ENCODE assay signal across 10 cellular contexts in genomic region chr2:10083692-10084566, GRCh38. TPM values are rescaled to one million over a fixed set of nuclear protein-coding genes. Genes with fewer than 3 reads are reported as not detected.
DNase-seq lines count a peak whose midpoint lies in the region; ATAC-seq and TF ChIP-seq lines count a peak whose summit lies in the region.
"Had no signal": no experiment of that assay in that cellular context is flagged by ENCODE, and none has a peak within 500 bp of the region (broad histone marks: within the 10 kb centered on the region; RNA-seq: fewer than 3 reads in every experiment).

No MANE protein-coding gene starts in this region.

- H3K4me3 ChIP-seq in ovary, result no peak overlapping the region

- H3K27ac ChIP-seq in ovary, result no peak overlapping the region

- no peaks in the 10 kb centered on the region for H3K27me3 ChIP-seq in ovary

- ATAC-seq in GM18873 (IDR thresholded peaks at IDR 0.05; ENCODE audit: low FRiP score, unreplicated experiment) (peak; percentile 48), GM21737 (IDR thresholded peaks at IDR 0.05; ENCODE audit: unreplicated experiment) (peak; percentile 29)

- intact Hi-C loops in ovary (cut with DNase I), result no loop called here

- H3K4me1 ChIP-seq in ovary (ENCODE audit: insufficient read depth), result peaks cover 1% of the 10 kb centered on the region

- no peak for TF ChIP-seq CTCF in ovary (IDR thresholded peaks at IDR 0.05)

- H3K9me3 ChIP-seq in ovary, result no peaks in the 10 kb centered on the region

- DNase-seq in NCI-H1105 (lab: John Stamatoyannopoulos, UW) (peak; percentile 33), left kidney (ENCODE audit: low read depth, low spot score) (peak; percentile 66), NCI-H1694 treated with DMSO at 0.1 percent for 48 hours (lab: John Stamatoyannopoulos, UW) (no peak), HCEC 1CT (no peak), ovary (no peak)
- DNase-seq: activated CD4-positive, CD25-positive, alpha-beta regulatory T cell treated with anti-CD3 and anti-CD28 coated beads, Interleukin-2, amount 50 U/mL, for 72 hours; MV-4-11 had no signal

- no peak for TF ChIP-seq EP300 in ovary (IDR thresholded peaks at IDR 0.05)

- WGBS in ovary, 3 donors, result 62 to 71% (median 68%) methylated on average over 18 of the region's 18 CpGs

- no peaks in the 10 kb centered on the region for H3K36me3 ChIP-seq in ovary

- TF ChIP-seq POLR2A in ovary (IDR thresholded peaks at IDR 0.05), result no peak

RNA-seq across cellular contexts. Expression of gene CYS1, which starts 3.7 kb away (rescaled TPM):
- 10 to 100 TPM in 6 of 7 donors, 1 to 10 TPM in 1; 8.8 to 21.5 (median 13.0) TPM for total RNA-seq in ovary
- 1 to 10 TPM; 5.9 to 9.0 TPM for polyA plus RNA-seq in ovary
- polyA plus RNA-seq: neural cell had no signal

RNA-seq across cellular contexts. Expression of gene RRM2, which starts 38.6 kb away (rescaled TPM):
- 1 to 10 TPM in 3 of 7 donors, under 1 TPM in 2, not detected in 2; 0.24 to 4.6 (median 1.3) TPM for total RNA-seq in ovary
- 1 to 10 TPM in 1 of 2 donors, under 1 TPM in 1; 0.51 to 4.1 TPM for polyA plus RNA-seq in ovary

RNA-seq across cellular contexts. Expression of gene KLF11, which starts 40.6 kb away (rescaled TPM):
- 10 to 100 TPM; 21.6 to 45.3 (median 31.4) TPM for total RNA-seq in ovary
- 10 to 100 TPM; 22.8 to 41.8 TPM for polyA plus RNA-seq in ovary

Comparison
In these comparisons a context has a peak if more than half of its experiments do, and no peak if none do; other contexts are left out.
1. DNase-seq: peak in NCI-H1105 (single experiment) and left kidney (single experiment); none in NCI-H1694 treated with DMSO at 0.1 percent for 48 hours (single experiment), HCEC 1CT (single experiment) and ovary (0 of 5).